35 cellular contexts compared by ENCODE assay signal in the genomic region with DNA sequence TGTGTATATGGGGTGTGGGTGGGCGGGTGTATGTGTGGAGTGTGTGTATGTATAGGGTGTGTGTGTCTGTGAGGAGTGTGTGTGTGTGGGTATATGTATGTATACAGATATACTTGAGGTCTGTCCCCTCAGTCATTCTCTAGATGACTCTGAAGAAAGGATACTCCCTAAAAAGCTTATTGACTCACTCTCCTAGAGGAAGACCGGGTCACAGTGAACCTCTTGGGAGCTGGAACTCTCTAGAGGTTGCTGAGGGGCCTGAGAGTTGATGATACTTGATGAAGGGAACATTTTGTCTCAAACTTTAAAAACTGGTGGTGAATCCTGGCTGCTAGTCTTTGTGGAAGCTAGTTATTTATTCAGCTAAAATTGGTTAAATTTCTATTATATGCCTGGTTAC. TPM values are rescaled to one million over a fixed set of nuclear protein-coding genes. Genes with fewer than 3 reads are reported as not detected.
DNase-seq lines count a peak whose midpoint lies in the region; ATAC-seq and TF ChIP-seq lines count a peak whose summit lies in the region.
"Had no signal": no experiment of that assay in that cellular context is flagged by ENCODE, and none has a peak within 500 bp of the region (broad histone marks: within the 10 kb centered on the region; RNA-seq: fewer than 3 reads in every experiment).

No MANE protein-coding gene starts in this region.

- no peaks in the 10 kb centered on the region for H3K27me3 Mint-ChIP-seq in activated CD8-positive, alpha-beta memory T cell treated with anti-CD3 and anti-CD28 coated beads, Interleukin-2, amount 10 ng/mL, durations not matched to agents 7 days and 5 days
- H3K27me3 Mint-ChIP-seq: activated naive CD8-positive, alpha-beta T cell treated with anti-CD3 and anti-CD28 coated beads, Interleukin-2, amount 10 ng/mL, durations not matched to agents 7 days and 5 days had no signal

- peaks cover 37% of the 10 kb centered on the region for H3K36me3 Mint-ChIP-seq in activated CD8-positive, alpha-beta memory T cell treated with anti-CD3 and anti-CD28 coated beads, Interleukin-2, amount 10 ng/mL, durations not matched to agents 7 days and 5 days
- H3K36me3 Mint-ChIP-seq in stimulated activated effector memory CD8-positive, alpha-beta T cell treated with anti-CD3 and anti-CD28 coated beads, Interleukin-12 subunit alpha, Interleukin-12 subunit beta, amount 100 ng/mL, for 72 hours: peaks cover 23% of the 10 kb centered on the region
- H3K36me3 Mint-ChIP-seq: natural killer cell had no signal

- H3K9me3 Mint-ChIP-seq in activated CD8-positive, alpha-beta memory T cell treated with anti-CD3 and anti-CD28 coated beads, Interleukin-2, amount 10 ng/mL, durations not matched to agents 7 days and 5 days (ENCODE audit: low read depth): no peaks in the 10 kb centered on the region
- H3K9me3 Mint-ChIP-seq in stimulated activated effector memory CD8-positive, alpha-beta T cell treated with anti-CD3 and anti-CD28 coated beads, Interleukin-12 subunit alpha, Interleukin-12 subunit beta, amount 100 ng/mL, for 72 hours: no peaks in the 10 kb centered on the region
- H3K9me3 Mint-ChIP-seq: activated naive CD8-positive, alpha-beta T cell treated with anti-CD3 and anti-CD28 coated beads, Interleukin-2, amount 10 ng/mL, durations not matched to agents 7 days and 5 days; CD8-positive, alpha-beta memory T cell; natural killer cell had no signal

- peaks cover 41% of the 10 kb centered on the region for H3K4me1 Mint-ChIP-seq in activated CD8-positive, alpha-beta memory T cell treated with anti-CD3 and anti-CD28 coated beads, Interleukin-2, amount 10 ng/mL, durations not matched to agents 7 days and 5 days
- H3K4me1 Mint-ChIP-seq in stimulated activated effector memory CD8-positive, alpha-beta T cell treated with anti-CD3 and anti-CD28 coated beads, Interleukin-12 subunit alpha, Interleukin-12 subunit beta, amount 100 ng/mL, for 72 hours: peaks cover 16% of the 10 kb centered on the region

- H3K4me3 Mint-ChIP-seq in activated CD8-positive, alpha-beta memory T cell treated with anti-CD3 and anti-CD28 coated beads, Interleukin-2, amount 10 ng/mL, durations not matched to agents 7 days and 5 days: no peak overlapping the region
- no peak overlapping the region for H3K4me3 Mint-ChIP-seq in stimulated activated effector memory CD8-positive, alpha-beta T cell treated with anti-CD3 and anti-CD28 coated beads, Interleukin-12 subunit alpha, Interleukin-12 subunit beta, amount 100 ng/mL, for 72 hours
- H3K4me3 Mint-ChIP-seq: activated naive CD8-positive, alpha-beta T cell treated with anti-CD3 and anti-CD28 coated beads, Interleukin-2, amount 10 ng/mL, durations not matched to agents 7 days and 5 days; CD8-positive, alpha-beta memory T cell; natural killer cell had no signal

- H3K27ac Mint-ChIP-seq in activated CD8-positive, alpha-beta memory T cell treated with anti-CD3 and anti-CD28 coated beads, Interleukin-2, amount 10 ng/mL, durations not matched to agents 7 days and 5 days: peak overlapping the region; percentile 50
- no peak overlapping the region for H3K27ac Mint-ChIP-seq in stimulated activated effector memory CD8-positive, alpha-beta T cell treated with anti-CD3 and anti-CD28 coated beads, Interleukin-12 subunit alpha, Interleukin-12 subunit beta, amount 100 ng/mL, for 72 hours
- H3K27ac Mint-ChIP-seq: activated naive CD8-positive, alpha-beta T cell treated with anti-CD3 and anti-CD28 coated beads, Interleukin-2, amount 10 ng/mL, durations not matched to agents 7 days and 5 days; natural killer cell had no signal

- no peaks in the 10 kb centered on the region for H3K4me1 ChIP-seq in foreskin keratinocyte
- H3K4me1 ChIP-seq: SJSA1 had no signal

- no peak overlapping the region for H3K27ac ChIP-seq in foreskin keratinocyte
- H3K27ac ChIP-seq: coronary artery, SJSA1 had no signal

- ATAC-seq in activated CD8-positive, alpha-beta memory T cell treated with anti-CD3 and anti-CD28 coated beads, Interleukin-2, amount 10 ng/mL, durations not matched to agents 7 days and 5 days: no peak
- ATAC-seq in foreskin keratinocyte: peak; percentile 27
- peak; percentile 29 for ATAC-seq in stimulated activated effector memory CD8-positive, alpha-beta T cell treated with anti-CD3 and anti-CD28 coated beads, Interleukin-12 subunit alpha, Interleukin-12 subunit beta, amount 100 ng/mL, for 72 hours
- ATAC-seq: GM12878, natural killer cell had no signal

- DNase-seq in activated CD8-positive, alpha-beta memory T cell treated with anti-CD3 and anti-CD28 coated beads, Interleukin-2, amount 10 ng/mL, durations not matched to agents 7 days and 5 days: no peak
- DNase-seq in activated CD8-positive, alpha-beta memory T cell treated with anti-CD3 and anti-CD28 coated beads, Interleukin-2, amount 50 U/mL, for 48 hours: no peak
- peak; percentile 32 for DNase-seq in ELR (ENCODE audit: low read depth)
- DNase-seq in foreskin keratinocyte: no peak
- DNase-seq in stimulated activated effector memory CD8-positive, alpha-beta T cell treated with anti-CD3 and anti-CD28 coated beads, Interleukin-12 subunit alpha, Interleukin-12 subunit beta, amount 100 ng/mL, for 72 hours (ENCODE audit: low spot score in 2 of 2): no peak
- no peak for DNase-seq in NCI-H446 treated with DMSO at 0.1 percent for 48 hours (lab: John Stamatoyannopoulos, UW)
- no peak for DNase-seq in mucosa of gallbladder (ENCODE audit: low spot score)
- DNase-seq: activated CD4-positive, CD25-positive, alpha-beta regulatory T cell; activated effector memory CD4-positive, alpha-beta T cell treated with anti-CD3 and anti-CD28 coated beads, Interleukin-2, amount 50 U/mL, for 16 hours; activated naive CD8-positive, alpha-beta T cell treated with anti-CD3 and anti-CD28 coated beads, Interleukin-2, amount 10 ng/mL, durations not matched to agents 7 days and 5 days; aorta; caudate nucleus; CD8-positive, alpha-beta memory T cell; effector memory CD4-positive, alpha-beta T cell; natural killer cell; NCI-H1048; NCI-H2107; NCI-H446; NCI-H774; occipital lobe; stimulated activated CD4-positive, alpha-beta T cell treated with anti-CD3 and anti-CD28 coated beads, Interleukin-15, amount 100 ng/mL, for 24 hours; stimulated activated CD4-positive, alpha-beta T cell treated with anti-CD3 and anti-CD28 coated beads, Interleukin-4, amount 100 ng/mL, for 4 hours had no signal

- TF ChIP-seq CTCF in foreskin keratinocyte (conservative IDR thresholded peaks at IDR 0.05): no peak

- no peaks in the 10 kb centered on the region for H3K27me3 ChIP-seq in foreskin keratinocyte
- H3K27me3 ChIP-seq: SJSA1 had no signal

- CTCF ChIA-PET in activated CD8-positive, alpha-beta memory T cell treated with anti-CD3 and anti-CD28 coated beads, Interleukin-2, amount 10 ng/mL, durations not matched to agents 7 days and 5 days (lab: Charles Lee): interaction anchor here (1.3 to 6.2 kb wide), 2 partner anchors 16 to 31 kb away, joined by 3 to 35 read pairs; partner anchors contain the start of gene STX3

RNA-seq across cellular contexts. Expression of gene STX3, which starts 15.1 kb away (rescaled TPM):
- total RNA-seq in activated CD8-positive, alpha-beta memory T cell treated with anti-CD3 and anti-CD28 coated beads, Interleukin-2, amount 10 ng/mL, durations not matched to agents 7 days and 5 days: 10 to 100 TPM; 76.1 to 82.2 TPM
- total RNA-seq in foreskin keratinocyte: 27.9 and 28.9 TPM in 2 replicates
- 13.9 and 15.9 TPM in 2 replicates for polyA plus RNA-seq in foreskin keratinocyte
- total RNA-seq in mucosa of gallbladder: 82.7 TPM

RNA-seq across cellular contexts. Expression of gene MRPL16, which starts 40.3 kb away (rescaled TPM):
- total RNA-seq in activated CD8-positive, alpha-beta memory T cell treated with anti-CD3 and anti-CD28 coated beads, Interleukin-2, amount 10 ng/mL, durations not matched to agents 7 days and 5 days: 100 to 1,000 TPM in 1 of 2 experiments, 10 to 100 TPM in 1; 76.5 to 102 TPM
- total RNA-seq in foreskin keratinocyte (64.8 and 74.5 TPM in 2 replicates), mucosa of gallbladder (34.7 TPM)
- polyA plus RNA-seq in foreskin keratinocyte: 89.3 and 95.3 TPM in 2 replicates

RNA-seq across cellular contexts. Expression of gene OR10V1, which starts 56.7 kb away (rescaled TPM):
- not detected for total RNA-seq in activated CD8-positive, alpha-beta memory T cell treated with anti-CD3 and anti-CD28 coated beads, Interleukin-2, amount 10 ng/mL, durations not matched to agents 7 days and 5 days
- total RNA-seq in foreskin keratinocyte (not detected in 2 replicates), mucosa of gallbladder (not detected)
- not detected in 2 replicates for polyA plus RNA-seq in foreskin keratinocyte
- total RNA-seq: A673; activated naive CD8-positive, alpha-beta T cell treated with anti-CD3 and anti-CD28 coated beads, Interleukin-2, amount 10 ng/mL, durations not matched to agents 7 days and 5 days; aorta; CD8-positive, alpha-beta memory T cell; epithelial cell of proximal tubule; GM12878; H4; HT1080; kidney epithelial cell; lung; natural killer cell; occipital lobe; pulmonary artery endothelial cell; RPMI7951; SJSA1; temporal lobe; urinary bladder had no signal
- polyA plus RNA-seq: aorta; CD8-positive, alpha-beta memory T cell; GM12878; lung; urinary bladder had no signal
